Comparison of ENCODE assay signal across 1 cellular context in the genomic region with DNA sequence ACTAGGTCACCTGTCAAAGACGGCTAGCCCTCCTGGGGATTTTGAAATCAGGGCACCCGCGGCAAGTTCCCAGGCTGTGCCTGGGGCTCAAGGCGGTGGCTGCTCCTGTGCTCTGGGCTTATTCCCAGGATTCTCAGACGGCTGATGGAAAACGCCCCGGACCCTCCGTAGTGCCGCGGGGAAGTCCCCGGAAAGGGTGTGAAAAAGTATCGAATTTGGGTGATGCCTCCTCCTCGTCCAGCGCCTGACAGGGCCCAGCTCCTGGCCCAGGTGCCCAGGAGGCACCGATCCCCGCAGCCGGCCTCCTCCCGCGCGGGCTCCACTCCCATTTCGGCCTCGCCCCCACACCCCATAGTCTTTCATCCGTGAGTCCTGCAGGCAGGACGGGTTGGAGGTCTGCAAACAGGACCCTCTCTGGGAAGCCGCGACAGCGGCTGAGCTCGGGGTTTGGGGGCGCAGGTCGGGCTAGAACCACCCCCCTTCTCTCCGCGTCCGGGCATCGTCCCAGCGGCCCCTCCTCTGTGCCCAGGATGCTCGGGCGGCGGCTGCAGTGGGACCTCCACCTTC.
TF ChIP-seq lines count a peak whose summit lies in the region.

No MANE protein-coding gene starts in this region.

TF ChIP-seq in HepG2, 621 proteins besides CTCF, POLR2A, EP300 and RAD21:
- TF ChIP-seq, protein P1, sequence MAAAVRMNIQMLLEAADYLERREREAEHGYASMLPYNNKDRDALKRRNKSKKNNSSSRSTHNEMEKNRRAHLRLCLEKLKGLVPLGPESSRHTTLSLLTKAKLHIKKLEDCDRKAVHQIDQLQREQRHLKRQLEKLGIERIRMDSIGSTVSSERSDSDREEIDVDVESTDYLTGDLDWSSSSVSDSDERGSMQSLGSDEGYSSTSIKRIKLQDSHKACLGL (CRISPR knock-in tag; IDR thresholded peaks at IDR 0.05), result no peak
- TF ChIP-seq BHLHE40 (IDR thresholded peaks at IDR 0.05; ENCODE audit: low read length) (no peak), JUN (CRISPR knock-in tag; IDR thresholded peaks at IDR 0.05) (no peak), ZBTB8A (CRISPR knock-in tag; IDR thresholded peaks at IDR 0.05; ENCODE audit: borderline replicate concordance, low read depth) (no peak), TGIF2 (CRISPR knock-in tag; IDR thresholded peaks at IDR 0.05) (no peak), POGZ (CRISPR knock-in tag; IDR thresholded peaks at IDR 0.05) (no peak), ZNF629 (CRISPR knock-in tag; conservative IDR thresholded peaks at IDR 0.05) (no peak), ZNF180 (CRISPR knock-in tag; IDR thresholded peaks at IDR 0.05; ENCODE audit: borderline replicate concordance, low read depth) (no peak)
- TF ChIP-seq, protein P2, sequence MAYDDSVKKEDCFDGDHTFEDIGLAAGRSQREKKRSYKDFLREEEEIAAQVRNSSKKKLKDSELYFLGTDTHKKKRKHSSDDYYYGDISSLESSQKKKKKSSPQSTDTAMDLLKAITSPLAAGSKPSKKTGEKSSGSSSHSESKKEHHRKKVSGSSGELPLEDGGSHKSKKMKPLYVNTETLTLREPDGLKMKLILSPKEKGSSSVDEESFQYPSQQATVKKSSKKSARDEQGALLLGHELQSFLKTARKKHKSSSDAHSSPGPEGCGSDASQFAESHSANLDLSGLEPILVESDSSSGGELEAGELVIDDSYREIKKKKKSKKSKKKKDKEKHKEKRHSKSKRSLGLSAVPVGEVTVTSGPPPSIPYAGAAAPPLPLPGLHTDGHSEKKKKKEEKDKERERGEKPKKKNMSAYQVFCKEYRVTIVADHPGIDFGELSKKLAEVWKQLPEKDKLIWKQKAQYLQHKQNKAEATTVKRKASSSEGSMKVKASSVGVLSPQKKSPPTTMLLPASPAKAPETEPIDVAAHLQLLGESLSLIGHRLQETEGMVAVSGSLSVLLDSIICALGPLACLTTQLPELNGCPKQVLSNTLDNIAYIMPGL (CRISPR knock-in tag; IDR thresholded peaks at IDR 0.05; ENCODE audit: borderline replicate concordance in 1 of 2, low read depth in 1 of 2), result no peak
